In the genomic region with DNA sequence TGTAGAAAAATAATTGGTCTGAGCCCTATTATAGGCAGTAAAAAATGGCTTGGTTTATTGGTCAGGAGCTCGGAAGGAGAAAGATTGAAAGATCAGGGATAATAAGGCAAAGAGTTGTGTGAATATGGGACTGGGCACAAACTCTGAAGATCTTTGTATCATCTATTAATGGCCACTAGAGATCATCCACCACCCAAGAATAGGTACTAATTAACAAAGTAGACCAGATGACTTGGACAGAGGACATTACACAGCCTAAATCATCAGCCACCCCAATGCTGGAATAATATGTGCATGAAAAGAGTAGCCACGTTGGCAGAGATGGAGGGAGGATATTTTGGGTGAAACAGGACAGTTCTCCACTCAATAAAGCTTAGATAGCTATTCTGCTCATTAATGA, we compare ENCODE assay signal across 24 cellular contexts.
"Had no signal": no experiment of that assay in that cellular context is flagged by ENCODE, and none has a peak within 500 bp of the region (broad histone marks: within the 10 kb centered on the region; RNA-seq: fewer than 3 reads in every experiment).

No MANE protein-coding gene starts in this region.

- H3K36me3 ChIP-seq: breast epithelium, left lung, thoracic aorta, vagina had no signal

- H3K4me1 Mint-ChIP-seq: activated CD4-positive, alpha-beta T cell treated with anti-CD3 and anti-CD28 coated beads for 36 hours; activated naive CD8-positive, alpha-beta T cell treated with anti-CD3 and anti-CD28 coated beads for 36 hours; activated T-helper 17 cell treated with anti-CD3 and anti-CD28 coated beads, Interleukin-2, amount 50 U/mL, for 72 hours; immature natural killer cell; natural killer cell had no signal

- H3K27me3 Mint-ChIP-seq: activated naive CD8-positive, alpha-beta T cell treated with anti-CD3 and anti-CD28 coated beads for 36 hours; activated T-helper 17 cell treated with anti-CD3 and anti-CD28 coated beads, Interleukin-2, amount 50 U/mL, for 72 hours; central memory CD8-positive, alpha-beta T cell; type B pancreatic cell had no signal

- H3K27ac Mint-ChIP-seq: activated CD4-positive, alpha-beta T cell treated with anti-CD3 and anti-CD28 coated beads for 36 hours; activated naive CD8-positive, alpha-beta T cell treated with anti-CD3 and anti-CD28 coated beads for 36 hours; activated T-cell treated with anti-CD3 and anti-CD28 coated beads, Interleukin-2, amount 50 U/mL, for 24 hours; activated T-helper 17 cell treated with anti-CD3 and anti-CD28 coated beads, Interleukin-2, amount 50 U/mL, for 72 hours; endodermal cell; immature natural killer cell; natural killer cell; type B pancreatic cell had no signal

- H3K9me3 Mint-ChIP-seq: activated naive CD8-positive, alpha-beta T cell treated with anti-CD3 and anti-CD28 coated beads for 36 hours; activated T-cell treated with anti-CD3 and anti-CD28 coated beads, Interleukin-2, amount 50 U/mL, for 24 hours; activated T-helper 17 cell treated with anti-CD3 and anti-CD28 coated beads, Interleukin-2, amount 50 U/mL, for 72 hours; central memory CD8-positive, alpha-beta T cell; endodermal cell; immature natural killer cell; natural killer cell had no signal

- H3K27me3 ChIP-seq: breast epithelium, hepatocyte, left lung, vagina had no signal

- DNase-seq: activated CD4-positive, alpha-beta T cell treated with anti-CD3 and anti-CD28 coated beads for 36 hours; activated CD4-positive, alpha-beta T cell treated with anti-CD3 and anti-CD28 coated beads, Interleukin-2, amount 50 U/mL, for 4 hours; activated CD8-positive, alpha-beta memory T cell treated with anti-CD3 and anti-CD28 coated beads for 24 hours; activated CD8-positive, alpha-beta memory T cell treated with anti-CD3 and anti-CD28 coated beads, Interleukin-2, amount 50 U/mL, for 4 hours; activated naive CD8-positive, alpha-beta T cell treated with anti-CD3 and anti-CD28 coated beads for 36 hours; activated T-cell treated with anti-CD3 and anti-CD28 coated beads, Interleukin-2, amount 50 U/mL, for 24 hours; endodermal cell; glutamatergic neuron; immature natural killer cell; left lung; midbrain; natural killer cell; stimulated activated CD4-positive, alpha-beta T cell treated with anti-CD3 and anti-CD28 coated beads, Interleukin-4, amount 100 ng/mL, for 1 hour; stimulated activated naive CD4-positive, alpha-beta T cell had no signal

- H3K4me3 Mint-ChIP-seq: activated CD4-positive, alpha-beta T cell treated with anti-CD3 and anti-CD28 coated beads for 36 hours; activated naive CD8-positive, alpha-beta T cell treated with anti-CD3 and anti-CD28 coated beads for 36 hours; activated T-cell treated with anti-CD3 and anti-CD28 coated beads, Interleukin-2, amount 50 U/mL, for 24 hours; activated T-helper 17 cell treated with anti-CD3 and anti-CD28 coated beads, Interleukin-2, amount 50 U/mL, for 72 hours; central memory CD8-positive, alpha-beta T cell; endodermal cell; immature natural killer cell; natural killer cell; type B pancreatic cell had no signal

- H3K4me1 ChIP-seq: breast epithelium, left lung, vagina had no signal

- H3K4me3 ChIP-seq: breast epithelium, hepatocyte, left lung, thoracic aorta, vagina had no signal

- FAIRE-seq: colon, frontal cortex, TTC549 had no signal

- H3K9me3 ChIP-seq: breast epithelium, left lung, thoracic aorta, vagina had no signal

- H3K27ac ChIP-seq: breast epithelium, hepatocyte, left lung, thoracic aorta, vagina had no signal

- H3K36me3 Mint-ChIP-seq: activated naive CD8-positive, alpha-beta T cell treated with anti-CD3 and anti-CD28 coated beads for 36 hours; immature natural killer cell; natural killer cell; type B pancreatic cell had no signal

- ATAC-seq: activated CD4-positive, alpha-beta T cell treated with anti-CD3 and anti-CD28 coated beads for 36 hours; activated T-helper 17 cell treated with anti-CD3 and anti-CD28 coated beads, Interleukin-2, amount 50 U/mL, for 72 hours; left lung had no signal
